ENCODE assay signal across 8 cellular contexts in the genomic region with DNA sequence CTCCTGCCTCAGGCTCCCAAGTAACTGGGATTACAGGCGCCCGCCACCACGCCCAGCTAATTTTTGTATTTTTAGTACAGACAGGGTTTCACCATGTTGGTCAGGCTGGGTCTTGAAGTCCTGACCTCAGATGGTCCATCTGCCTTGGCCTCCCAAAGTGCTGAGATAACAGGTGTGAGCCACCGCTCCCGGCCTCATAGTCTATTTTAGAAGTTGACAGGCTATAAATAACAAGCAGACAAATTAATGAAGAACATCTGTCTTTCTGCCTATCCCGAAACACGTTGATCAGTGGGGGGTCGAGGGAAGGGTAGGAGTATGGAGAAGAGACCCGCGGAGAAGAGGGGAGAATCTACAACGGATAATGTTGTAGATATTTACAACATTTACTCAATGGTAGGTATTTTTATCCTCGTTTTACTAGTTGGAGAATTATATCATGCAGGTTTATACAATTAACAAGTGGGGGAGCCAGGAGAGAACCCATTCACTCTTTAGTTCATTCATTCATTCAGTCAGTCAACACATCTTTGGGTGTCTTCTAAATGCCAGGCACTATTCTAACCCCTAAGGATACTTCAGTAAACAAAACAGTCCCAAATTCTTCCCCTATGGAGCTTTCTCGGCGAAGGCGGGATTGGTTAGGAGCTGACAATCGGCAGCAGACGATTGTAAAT. TPM values are rescaled to one million over a fixed set of nuclear protein-coding genes. Genes with fewer than 3 reads are reported as not detected.
DNase-seq lines count a peak whose midpoint lies in the region; ATAC-seq, FAIRE-seq and TF ChIP-seq lines count a peak whose summit lies in the region.

No MANE protein-coding gene starts in this region.

- DNase-seq in activated T-cell treated with anti-CD3 and anti-CD28 coated beads, Interleukin-2, amount 50 U/mL, for 72 hours = no peak
- no peak for DNase-seq in activated T-cell treated with anti-CD3 and anti-CD28 coated beads, Interleukin-2, amount 50 U/mL, for 48 hours
- no peak for DNase-seq in WERI-Rb-1
- no peak for DNase-seq in keratinocyte (ENCODE audit: low read depth, low spot score)
- DNase-seq in type B pancreatic cell (ENCODE audit: extremely low spot score, unreplicated experiment) = no peak
- DNase-seq in activated CD4-positive, CD25-positive, alpha-beta regulatory T cell (lab: John Stamatoyannopoulos, UW) = no peak

- peaks cover 9% of the 10 kb centered on the region for H3K4me1 ChIP-seq in keratinocyte (ENCODE audit: control insufficient read depth, extremely low read depth, insufficient read depth, low read length)

- H3K27me3 ChIP-seq in WERI-Rb-1 (ENCODE audit: insufficient read depth, low read depth, severe bottlenecking) (no peaks in the 10 kb centered on the region), keratinocyte (ENCODE audit: control insufficient read depth, extremely low read depth, insufficient read depth, low read length) (no peaks in the 10 kb centered on the region)

- H3K27me3 Mint-ChIP-seq in activated T-cell treated with anti-CD3 and anti-CD28 coated beads, Interleukin-2, amount 50 U/mL, for 72 hours (ENCODE audit: low read depth) = no peaks in the 10 kb centered on the region
- no peaks in the 10 kb centered on the region for H3K27me3 Mint-ChIP-seq in type B pancreatic cell

- H3K4me3 Mint-ChIP-seq in activated T-cell treated with anti-CD3 and anti-CD28 coated beads, Interleukin-2, amount 50 U/mL, for 72 hours = peak overlapping the region; percentile 78 to 88
- peak overlapping the region; percentile 90 for H3K4me3 Mint-ChIP-seq in type B pancreatic cell

- dilution Hi-C loops in keratinocyte (cut with MboI; ENCODE audit: extremely low pct_ligation_motif_present, low sequenced_read_pairs) = no loop called here

- H3K27ac Mint-ChIP-seq in activated T-cell treated with anti-CD3 and anti-CD28 coated beads, Interleukin-2, amount 50 U/mL, for 72 hours = peak overlapping the region; percentile 56
- H3K27ac Mint-ChIP-seq in type B pancreatic cell = peak overlapping the region; percentile 56

- no peak for TF ChIP-seq CTCF in WERI-Rb-1 (IDR thresholded peaks at IDR 0.05; ENCODE audit: low read depth, low read length)
- no peak for TF ChIP-seq CTCF in keratinocyte (optimal IDR thresholded peaks at IDR 0.05 in 1 of 3, IDR thresholded peaks at IDR 0.05 in 1 of 3, conservative IDR thresholded peaks at IDR 0.05 in 1 of 3; ENCODE audit: extremely low read depth in 1 of 3, insufficient read depth in 2 of 3, low read length in 3 of 3)
- no peak for TF ChIP-seq CTCF in type B pancreatic cell (conservative IDR thresholded peaks at IDR 0.05)

- no peak for ATAC-seq in activated T-cell treated with anti-CD3 and anti-CD28 coated beads, Interleukin-2, amount 50 U/mL, for 72 hours (replicated peaks in 1 of 2)
- no peak for ATAC-seq in GM18861 (IDR thresholded peaks at IDR 0.05; ENCODE audit: unreplicated experiment)
- no peak for ATAC-seq in GM19452 (IDR thresholded peaks at IDR 0.05; ENCODE audit: unreplicated experiment)

- no peak for FAIRE-seq in keratinocyte (lab: Jason Lieb, UNC)

- peaks cover 16% of the 10 kb centered on the region for H3K79me2 ChIP-seq in keratinocyte (ENCODE audit: control insufficient read depth, insufficient read depth, low read length)

- peak overlapping the region; percentile 65 for H3K4me3 ChIP-seq in WERI-Rb-1 (ENCODE audit: low read depth, low read length)
- H3K4me3 ChIP-seq in keratinocyte (ENCODE audit: control insufficient read depth in 2 of 3, extremely low read depth in 1 of 3, insufficient read depth in 2 of 3, low read depth in 1 of 3, low read length in 3 of 3) = peak overlapping the region; percentile 24 to 94 (median 37)

- peak overlapping the region; percentile 82 for H3K4me2 ChIP-seq in keratinocyte (ENCODE audit: control insufficient read depth, extremely low read depth, insufficient read depth, low read depth, low read length)

- H3K9me1 ChIP-seq in keratinocyte (ENCODE audit: control insufficient read depth, extremely low read depth, insufficient read depth, low read length) = no peaks in the 10 kb centered on the region

- peak overlapping the region; percentile 11 for H3K9ac ChIP-seq in keratinocyte (ENCODE audit: control insufficient read depth, extremely low read depth, insufficient read depth, low read length)

- H3K9me3 Mint-ChIP-seq in activated T-cell treated with anti-CD3 and anti-CD28 coated beads, Interleukin-2, amount 50 U/mL, for 72 hours = no peaks in the 10 kb centered on the region
- no peaks in the 10 kb centered on the region for H3K9me3 Mint-ChIP-seq in type B pancreatic cell

- H3K9me3 ChIP-seq in WERI-Rb-1 (ENCODE audit: severe bottlenecking) (peaks cover 3% of the 10 kb centered on the region), keratinocyte (ENCODE audit: control insufficient read depth, low read depth, low read length) (no peaks in the 10 kb centered on the region)

- peaks cover 15% of the 10 kb centered on the region; the same call in 1 of the 2 replicates for H3K36me3 ChIP-seq in WERI-Rb-1
- H3K36me3 ChIP-seq in keratinocyte (ENCODE audit: control insufficient read depth in 2 of 2, extremely low read depth in 1 of 2, insufficient read depth in 2 of 2, low read length in 2 of 2) = no peaks in the 10 kb centered on the region

- H3K4me1 Mint-ChIP-seq in activated T-cell treated with anti-CD3 and anti-CD28 coated beads, Interleukin-2, amount 50 U/mL, for 72 hours (ENCODE audit: low read depth) = peaks cover 60% of the 10 kb centered on the region
- peaks cover 28% of the 10 kb centered on the region for H3K4me1 Mint-ChIP-seq in type B pancreatic cell (ENCODE audit: unreplicated experiment)

- H3K27ac ChIP-seq in WERI-Rb-1 (peak overlapping the region; percentile 60), keratinocyte (ENCODE audit: control insufficient read depth, insufficient read depth, low read length) (no peak overlapping the region)

- peak overlapping the region; percentile 51 for H2AFZ ChIP-seq in keratinocyte (ENCODE audit: control insufficient read depth, low read length)

- peaks cover 4 to 11% of the 10 kb centered on the region in 2 donors for H3K36me3 Mint-ChIP-seq in activated T-cell treated with anti-CD3 and anti-CD28 coated beads, Interleukin-2, amount 50 U/mL, for 72 hours (ENCODE audit: insufficient read depth in 2 of 2)
- no peaks in the 10 kb centered on the region for H3K36me3 Mint-ChIP-seq in type B pancreatic cell

- no peaks in the 10 kb centered on the region for H4K20me1 ChIP-seq in keratinocyte (ENCODE audit: control insufficient read depth, extremely low read depth, insufficient read depth, low read length)

RNA-seq across cellular contexts. Expression of gene IFNAR2, which starts 0.5 kb away (rescaled TPM):
- total RNA-seq in activated T-cell treated with anti-CD3 and anti-CD28 coated beads, Interleukin-2, amount 50 U/mL, for 72 hours = 10 to 100 TPM; 30.5 to 30.7 TPM
- polyA plus RNA-seq in keratinocyte = 14.7 to 23.0 TPM (median 15.7 TPM) in 3 replicates
- 1.8 TPM for polyA plus RNA-seq in keratinocyte (2011; ENCODE audit: low read depth)
- 10.0 and 18.7 TPM in 2 replicates for polyA plus RNA-seq in keratinocyte (2011; cell fraction: cytosol; rRNA removed)
- 11.3 and 15.1 TPM in 2 replicates for polyA plus RNA-seq in keratinocyte (2011; cell fraction: nucleus; rRNA removed)
- polyA plus RNA-seq in keratinocyte (2012; ENCODE audit: low replicate concordance) = 3.8 and 10.5 TPM in 2 replicates
- polyA minus RNA-seq in keratinocyte = 4.4 to 21.1 TPM (median 5.3 TPM) in 3 replicates
- 9.8 TPM for polyA minus RNA-seq in keratinocyte (2011; cell fraction: cytosol; rRNA and poly(A)+ RNA removed)
- polyA minus RNA-seq in keratinocyte (2011; cell fraction: nucleus; rRNA and poly(A)+ RNA removed) = 3.9 and 17.3 TPM in 2 replicates
- total RNA-seq in type B pancreatic cell (ENCODE audit: low replicate concordance) = 11.0 and 17.0 TPM in 2 replicates

RNA-seq across cellular contexts. Expression of gene IL10RB, which starts 36.9 kb away (rescaled TPM):
- total RNA-seq in activated T-cell treated with anti-CD3 and anti-CD28 coated beads, Interleukin-2, amount 50 U/mL, for 72 hours = 10 to 100 TPM; 36.4 to 44.0 TPM
- polyA plus RNA-seq in keratinocyte = 17.4 to 24.1 TPM (median 19.6 TPM) in 3 replicates
- polyA plus RNA-seq in keratinocyte (2011; ENCODE audit: low read depth) = 15.1 TPM
- polyA plus RNA-seq in keratinocyte (2011; cell fraction: cytosol; rRNA removed) = 15.8 and 20.4 TPM in 2 replicates
- polyA plus RNA-seq in keratinocyte (2011; cell fraction: nucleus; rRNA removed) = 19.2 and 21.4 TPM in 2 replicates
- 15.2 and 16.1 TPM in 2 replicates for polyA plus RNA-seq in keratinocyte (2012; ENCODE audit: low replicate concordance)
- polyA minus RNA-seq in keratinocyte = 21.8 to 28.2 TPM (median 24.0 TPM) in 3 replicates
- 21.7 TPM for polyA minus RNA-seq in keratinocyte (2011; cell fraction: cytosol; rRNA and poly(A)+ RNA removed)
- polyA minus RNA-seq in keratinocyte (2011; cell fraction: nucleus; rRNA and poly(A)+ RNA removed) = 10.0 and 14.2 TPM in 2 replicates
- total RNA-seq in type B pancreatic cell (ENCODE audit: low replicate concordance) = 13.8 and 19.1 TPM in 2 replicates
